ENCODE assay signal across 8 cellular contexts in genomic region chr16:66977341-66978113, GRCh38. TPM values are rescaled to one million over a fixed set of nuclear protein-coding genes. Genes with fewer than 3 reads are reported as not detected.
DNase-seq lines count a peak whose midpoint lies in the region; ATAC-seq, FAIRE-seq and TF ChIP-seq lines count a peak whose summit lies in the region.

No MANE protein-coding gene starts in this region.

- no peak overlapping the region for H3K4me3 ChIP-seq in mammary epithelial cell (replicated peaks in 1 of 3; ENCODE audit: insufficient read depth in 1 of 3, low read depth in 2 of 3, low read length in 3 of 3)
- no peak overlapping the region for H3K4me3 ChIP-seq in kidney (ENCODE audit: low read length in 2 of 2)

- POLR2A ChIA-PET in activated B cell treated with CpG ODN at 0.5 μM for 24 hours (lab: Charles Lee), result interaction anchor here (1.4 kb wide), 1 partner anchor 178 kb away, joined by 4 read pairs; no protein-coding TSS in a partner anchor

- H3K27me3 Mint-ChIP-seq in activated B cell treated with CpG ODN at 0.5 μM for 24 hours, result peaks cover 6% of the 10 kb centered on the region

- no peaks in the 10 kb centered on the region for H3K4me1 Mint-ChIP-seq in activated B cell treated with CpG ODN at 0.5 μM for 24 hours

- H3K9ac ChIP-seq in mammary epithelial cell (ENCODE audit: insufficient read depth, low read length) (no peak overlapping the region), kidney (ENCODE audit: low read length in 2 of 2) (no peak overlapping the region)

- CTCF ChIA-PET in activated B cell treated with CpG ODN at 0.5 μM for 24 hours (lab: Charles Lee) (interaction anchor here (2.7 to 2.8 kb wide), 2 partner anchors 178 to 207 kb away, joined by 10 to 13 read pairs; no protein-coding TSS in a partner anchor), mammary epithelial cell (lab: Charles Lee; ENCODE audit: low non-redundant PET) (interaction anchor here (0.6 to 0.7 kb wide), 2 partner anchors 178 to 221 kb away, joined by 4 to 5 read pairs; no protein-coding TSS in a partner anchor)

- intact Hi-C loops in activated B cell treated with CpG ODN at 0.5 μM for 24 hours (cut with micrococcal nuclease), result loop anchor here (1.0 to 5.0 kb wide), 8 partner anchors 23 to 488 kb away; partner anchors contain the start of gene ZDHHC1
- intact Hi-C loops in mammary epithelial cell (cut with micrococcal nuclease), result loop anchor here (1.0 kb wide), 7 partner anchors 23 to 221 kb away; no protein-coding TSS in a partner anchor
- intact Hi-C loops in kidney (cut with DNase I), result no loop called here

- dilution Hi-C loops in mammary epithelial cell (cut with HindIII; ENCODE audit: low sequenced_read_pairs), result loop anchor here (5.0 kb wide), 5 partner anchors 40 to 315 kb away; partner anchors contain the start of gene CES2

- H3K4me1 ChIP-seq in mammary epithelial cell (ENCODE audit: insufficient read depth, low read length) (peaks cover 10% of the 10 kb centered on the region), kidney (ENCODE audit: control insufficient read depth in 1 of 2, insufficient read depth in 1 of 2, low read depth in 1 of 2, low read length in 2 of 2) (peaks cover 4 to 5% of the 10 kb centered on the region in 2 donors)

- H3K9me3 Mint-ChIP-seq in activated B cell treated with CpG ODN at 0.5 μM for 24 hours, result no peaks in the 10 kb centered on the region

- no peak overlapping the region for H3K4me3 Mint-ChIP-seq in activated B cell treated with CpG ODN at 0.5 μM for 24 hours

- peak; percentile 91 for DNase-seq in GM10266 (ENCODE audit: extremely low spot score)
- peak; percentile 60 for DNase-seq in NCI-H226
- peak; percentile 83 for DNase-seq in activated B cell treated with CpG ODN at 0.5 μM for 24 hours
- DNase-seq in mammary epithelial cell, result peak; percentile 69
- peak; percentile 93 for DNase-seq in kidney
- DNase-seq in stimulated activated CD4-positive, alpha-beta T cell treated with anti-CD3 and anti-CD28 coated beads, Interleukin-1b, Interleukin-23, amount 100 ng/mL, for 24 hours (ENCODE audit: low read depth in 4 of 4, low spot score in 1 of 4), result peak; percentile 87 to 96 (median 90)

- H3K9me3 ChIP-seq in mammary epithelial cell (replicated peaks; ENCODE audit: insufficient read depth, low read length) (no peaks in the 10 kb centered on the region), kidney (ENCODE audit: control insufficient read depth in 1 of 2, low read length in 2 of 2) (no peaks in the 10 kb centered on the region)

- H3K27ac Mint-ChIP-seq in activated B cell treated with CpG ODN at 0.5 μM for 24 hours, result no peak overlapping the region

- in situ Hi-C loops in mammary epithelial cell (cut with MboI; ENCODE audit: low sequenced_read_pairs in 2 of 2), result loop anchor here in 1 of 2 donors (5.0 kb wide), 1 partner anchor 180 kb away; the partner anchor contains the start of genes FBXL8 and TRADD

- WGBS in mammary epithelial cell (ENCODE audit: low coverage, missing lambda C conversion rate), result 21% methylated on average over 11 of the region's 15 CpGs

- no peaks in the 10 kb centered on the region for H4K20me1 ChIP-seq in mammary epithelial cell (ENCODE audit: insufficient read depth, low read length)

- H2AFZ ChIP-seq in mammary epithelial cell (ENCODE audit: low read depth, low read length), result no peak overlapping the region

- no peaks in the 10 kb centered on the region for H3K79me2 ChIP-seq in mammary epithelial cell (ENCODE audit: insufficient read depth, low read length)

- ATAC-seq in HG02981 (IDR thresholded peaks at IDR 0.05; ENCODE audit: unreplicated experiment) (peak; percentile 74), activated B cell treated with CpG ODN at 0.5 μM for 24 hours (ENCODE audit: low read depth) (peak; percentile 99), GM21515 (IDR thresholded peaks at IDR 0.05; ENCODE audit: unreplicated experiment) (no peak)

- BruUV-seq in mammary epithelial cell (replicated peaks; lab: Mats Ljungman, UMichigan), result no TSS peak

- H3K27ac ChIP-seq in mammary epithelial cell (ENCODE audit: insufficient read depth, low read depth, low read length) (no peak overlapping the region), kidney (ENCODE audit: low read depth in 2 of 2, low read length in 2 of 2) (peak overlapping the region; percentile 13 to 67)

- no peaks in the 10 kb centered on the region for H3K36me3 Mint-ChIP-seq in activated B cell treated with CpG ODN at 0.5 μM for 24 hours (ENCODE audit: low read depth)

- H3K27me3 ChIP-seq in mammary epithelial cell (ENCODE audit: insufficient read depth, low read length), result no peaks in the 10 kb centered on the region

- TF ChIP-seq CTCF in GM10266 (IDR thresholded peaks at IDR 0.05; ENCODE audit: control insufficient read depth, insufficient read depth, low read depth, missing control alignments) (peak; percentile 98), activated B cell treated with CpG ODN at 0.5 μM for 24 hours (IDR thresholded peaks at IDR 0.05) (peak; percentile 51), mammary epithelial cell (conservative IDR thresholded peaks at IDR 0.05 in 1 of 2, IDR thresholded peaks at IDR 0.05 in 1 of 2; ENCODE audit: extremely low read depth in 1 of 2, insufficient read depth in 1 of 2, low read depth in 1 of 2, low read length in 2 of 2) (peak; percentile 91 to 98), kidney (IDR thresholded peaks at IDR 0.05; ENCODE audit: borderline replicate concordance, extremely low read depth, insufficient read depth) (peak; percentile 98)

- H3K36me3 ChIP-seq in mammary epithelial cell (ENCODE audit: insufficient read depth, low read length), result no peaks in the 10 kb centered on the region
- no peaks in the 10 kb centered on the region for H3K36me3 ChIP-seq in kidney (ENCODE audit: control insufficient read depth in 1 of 2, insufficient read depth in 2 of 2, low read length in 2 of 2)

- no peak overlapping the region for H3K4me2 ChIP-seq in mammary epithelial cell (ENCODE audit: insufficient read depth, low read depth, low read length)

- no peak for FAIRE-seq in kidney (lab: Jason Lieb, UNC)

RNA-seq across cellular contexts. Expression of gene CES4A, which starts 10.9 kb away (rescaled TPM):
- total RNA-seq in activated B cell treated with CpG ODN at 0.5 μM for 24 hours (7.1 and 10.2 TPM in 2 replicates), mammary epithelial cell (1 to 10 TPM; 2.7 to 3.6 TPM), kidney (31.7 TPM)
- polyA plus RNA-seq in mammary epithelial cell (4.8 TPM), kidney (ENCODE audit: insufficient read depth, low read depth, low replicate concordance) (14.9 TPM)
- polyA minus RNA-seq in mammary epithelial cell, result 2.3 TPM

RNA-seq across cellular contexts. Expression of gene CES3, which starts 16.5 kb away (rescaled TPM):
- total RNA-seq in activated B cell treated with CpG ODN at 0.5 μM for 24 hours (0.29 and 0.61 TPM in 2 replicates), mammary epithelial cell (1 to 10 TPM; 1.3 to 3.5 TPM), kidney (2.1 TPM)
- polyA plus RNA-seq in mammary epithelial cell (2.0 TPM), kidney (ENCODE audit: insufficient read depth, low read depth, low replicate concordance) (7.8 TPM)
- polyA minus RNA-seq in mammary epithelial cell, result 2.6 TPM

RNA-seq across cellular contexts. Expression of gene CES2, which starts 42.2 kb away (rescaled TPM):
- total RNA-seq in activated B cell treated with CpG ODN at 0.5 μM for 24 hours (31.9 and 34.7 TPM in 2 replicates), mammary epithelial cell (100 to 1,000 TPM; 110 to 130 TPM), kidney (72.1 TPM)
- polyA plus RNA-seq in mammary epithelial cell (95.4 TPM), kidney (ENCODE audit: insufficient read depth, low read depth, low replicate concordance) (76.9 TPM)
- 97.2 TPM for polyA minus RNA-seq in mammary epithelial cell

RNA-seq across cellular contexts. Expression of gene CIAO2B, which starts 43.3 kb away (rescaled TPM):
- total RNA-seq in activated B cell treated with CpG ODN at 0.5 μM for 24 hours (65.8 and 66.2 TPM in 2 replicates), mammary epithelial cell (100 to 1,000 TPM in 1 of 2 donors, 10 to 100 TPM in 1; 89.9 to 104 TPM), kidney (71.2 TPM)
- polyA plus RNA-seq in mammary epithelial cell (186 TPM), kidney (ENCODE audit: insufficient read depth, low read depth, low replicate concordance) (284 TPM)
- polyA minus RNA-seq in mammary epithelial cell, result 73.9 TPM

RNA-seq across cellular contexts. Expression of gene CBFB, which starts 51.4 kb away (rescaled TPM):
- total RNA-seq in activated B cell treated with CpG ODN at 0.5 μM for 24 hours, result 66.6 and 67.3 TPM in 2 replicates
- 10 to 100 TPM; 80.4 to 81.3 TPM for total RNA-seq in mammary epithelial cell
- 36.9 TPM for polyA plus RNA-seq in mammary epithelial cell
- polyA minus RNA-seq in mammary epithelial cell, result 17.5 TPM
- total RNA-seq in kidney, result 57.3 TPM
- 9.7 TPM for polyA plus RNA-seq in kidney (ENCODE audit: insufficient read depth, low read depth, low replicate concordance)
